20 cellular contexts compared by ENCODE assay signal in genomic region chr7:98993024-98993897, GRCh38.
A peak's percentile ranks its signal among the peaks of the same experiment; 100 is the strongest.
DNase-seq lines count a peak whose midpoint lies in the region; ATAC-seq, FAIRE-seq and TF ChIP-seq lines count a peak whose summit lies in the region.
"Had no signal": no experiment of that assay in that cellular context is flagged by ENCODE, and none has a peak within 500 bp of the region (broad histone marks: within the 10 kb centered on the region; RNA-seq: fewer than 3 reads in every experiment).

No MANE protein-coding gene starts in this region.

- H3K79me1 ChIP-seq in H9 (ENCODE audit: insufficient read depth, low read depth, low read length, poor library complexity, severe bottlenecking) = no peaks in the 10 kb centered on the region

- H4K5ac ChIP-seq in H9 (ENCODE audit: insufficient read length, low read depth, low read length) = no peak overlapping the region

- H3K27me3 ChIP-seq in H9 (ENCODE audit: insufficient read depth, low read length) = no peaks in the 10 kb centered on the region
- no peaks in the 10 kb centered on the region for H3K27me3 ChIP-seq in WERI-Rb-1 (ENCODE audit: insufficient read depth, low read depth, severe bottlenecking)
- H3K27me3 ChIP-seq in keratinocyte (ENCODE audit: control insufficient read depth, extremely low read depth, insufficient read depth, low read length) = no peaks in the 10 kb centered on the region
- H3K27me3 ChIP-seq in hepatocyte = no peaks in the 10 kb centered on the region
- no peaks in the 10 kb centered on the region for H3K27me3 ChIP-seq in vagina
- H3K27me3 ChIP-seq: MG63, testis had no signal

- FAIRE-seq in keratinocyte (lab: Jason Lieb, UNC) = no peak

- no peaks in the 10 kb centered on the region for H3K79me2 ChIP-seq in H9 (ENCODE audit: insufficient read depth, low read length)
- H3K79me2 ChIP-seq in keratinocyte (ENCODE audit: control insufficient read depth, insufficient read depth, low read length) = no peaks in the 10 kb centered on the region
- H3K79me2 ChIP-seq in hepatocyte = no peaks in the 10 kb centered on the region

- no peak overlapping the region for H3T11ph ChIP-seq in H9 (ENCODE audit: low read length)

- ATAC-seq in HG03095 (IDR thresholded peaks at IDR 0.05; ENCODE audit: unreplicated experiment) = no peak
- no peak for ATAC-seq in HG02938 (IDR thresholded peaks at IDR 0.05; ENCODE audit: unreplicated experiment)

- no peak for TF ChIP-seq POLR2A in vagina (IDR thresholded peaks at IDR 0.05)

- no peaks in the 10 kb centered on the region for H3K4me1 Mint-ChIP-seq in H9

- H2BK15ac ChIP-seq in H9 (ENCODE audit: low read depth, low read length) = no peak overlapping the region

- WGBS in H9 (ENCODE audit: extremely low coverage, insufficient read length, low lambda C conversion rate) = no CpG with 5 or more reads among the region's 32 CpGs
- 96% methylated on average over 32 of the region's 32 CpGs for WGBS in hepatocyte (ENCODE audit: low lambda C conversion rate, missing lambda C conversion rate)

- H4K91ac ChIP-seq in H9 (ENCODE audit: insufficient read length, low read depth, low read length) = no peak overlapping the region

- H3K9me1 ChIP-seq in keratinocyte (ENCODE audit: control insufficient read depth, extremely low read depth, insufficient read depth, low read length) = no peaks in the 10 kb centered on the region

- peak; percentile 57 for TF ChIP-seq CTCF in H9 (conservative IDR thresholded peaks at IDR 0.05)
- peak; percentile 37 for TF ChIP-seq CTCF in WERI-Rb-1 (IDR thresholded peaks at IDR 0.05; ENCODE audit: low read depth, low read length)
- peak in 2 of 3 experiments; percentile 6 to 14 for TF ChIP-seq CTCF in keratinocyte (optimal IDR thresholded peaks at IDR 0.05 in 1 of 3, IDR thresholded peaks at IDR 0.05 in 1 of 3, conservative IDR thresholded peaks at IDR 0.05 in 1 of 3; ENCODE audit: extremely low read depth in 1 of 3, insufficient read depth in 2 of 3, low read length in 3 of 3)
- TF ChIP-seq CTCF in hepatocyte (IDR thresholded peaks at IDR 0.05; ENCODE audit: poor library complexity) = no peak
- no peak for TF ChIP-seq CTCF in vagina (IDR thresholded peaks at IDR 0.05)

- no peaks in the 10 kb centered on the region for H3K4me1 ChIP-seq in H9 (ENCODE audit: insufficient read depth, low read length)
- H3K4me1 ChIP-seq in keratinocyte (ENCODE audit: control insufficient read depth, extremely low read depth, insufficient read depth, low read length) = no peaks in the 10 kb centered on the region
- H3K4me1 ChIP-seq in hepatocyte (ENCODE audit: insufficient read depth) = no peaks in the 10 kb centered on the region
- no peaks in the 10 kb centered on the region for H3K4me1 ChIP-seq in vagina
- H3K4me1 ChIP-seq: testis had no signal

- H3K9ac ChIP-seq in H9 (ENCODE audit: extremely low read depth, insufficient read length, low read length) = no peak overlapping the region
- H3K9ac ChIP-seq in keratinocyte (ENCODE audit: control insufficient read depth, extremely low read depth, insufficient read depth, low read length) = no peak overlapping the region

- intact Hi-C loops in vagina (cut with DNase I) = no loop called here

- H3K4ac ChIP-seq in H9 (ENCODE audit: low read depth, low read length) = no peak overlapping the region

- H2AFZ ChIP-seq in H9 (ENCODE audit: low read length) (no peak overlapping the region), keratinocyte (ENCODE audit: control insufficient read depth, low read length) (no peak overlapping the region), hepatocyte (no peak overlapping the region)

- no peak overlapping the region for H4K8ac ChIP-seq in H9 (replicated peaks; ENCODE audit: insufficient read length, low read depth, low read length)

- H3K27ac Mint-ChIP-seq in H9 = no peak overlapping the region
- H3K27ac Mint-ChIP-seq: B cell; dendritic cell treated with granulocyte-macrophage colony-stimulating factor and Interleukin-4, amounts not matched to agents 40 ng/mL and 50 ng/mL, for 4 days; T-helper 1 cell treated with Interleukin-12 subunit alpha and Interleukin-12 subunit beta and Interleukin-4 antibody, amounts not matched to agents 30 μg/mL and 1 μg/mL, for 36 hours had no signal

- H3K9me3 ChIP-seq in H9 (ENCODE audit: control insufficient read depth, low read depth, low read length) = no peaks in the 10 kb centered on the region
- no peaks in the 10 kb centered on the region for H3K9me3 ChIP-seq in WERI-Rb-1 (ENCODE audit: severe bottlenecking)
- H3K9me3 ChIP-seq in keratinocyte (ENCODE audit: control insufficient read depth, low read depth, low read length) = no peaks in the 10 kb centered on the region
- no peaks in the 10 kb centered on the region for H3K9me3 ChIP-seq in hepatocyte (ENCODE audit: low read depth)
- no peaks in the 10 kb centered on the region for H3K9me3 ChIP-seq in vagina
- H3K9me3 ChIP-seq: MG63, testis had no signal

- no peak overlapping the region for H2BK20ac ChIP-seq in H9 (ENCODE audit: low read depth, low read length, poor library complexity, severe bottlenecking)

- no peaks in the 10 kb centered on the region for H3K23me2 ChIP-seq in H9 (ENCODE audit: insufficient read length, low read depth, low read length, poor library complexity, severe bottlenecking)

- no peak overlapping the region for H3K23ac ChIP-seq in H9 (ENCODE audit: insufficient read length, low read depth, low read length)

- H3K27me3 Mint-ChIP-seq in H9 (ENCODE audit: low read depth) = no peaks in the 10 kb centered on the region; the same call in 1 of the 2 replicates
- H3K27me3 Mint-ChIP-seq: B cell; dendritic cell treated with granulocyte-macrophage colony-stimulating factor and Interleukin-4, amounts not matched to agents 40 ng/mL and 50 ng/mL, for 4 days had no signal

- H2AK5ac ChIP-seq in H9 (ENCODE audit: insufficient read length, low read length) = no peak overlapping the region

- no peaks in the 10 kb centered on the region for H3K9me3 Mint-ChIP-seq in H9
- H3K9me3 Mint-ChIP-seq: dendritic cell treated with granulocyte-macrophage colony-stimulating factor and Interleukin-4, amounts not matched to agents 40 ng/mL and 50 ng/mL, for 4 days; T-helper 1 cell treated with Interleukin-12 subunit alpha and Interleukin-12 subunit beta and Interleukin-4 antibody, amounts not matched to agents 30 μg/mL and 1 μg/mL, for 36 hours had no signal

- H2BK120ac ChIP-seq in H9 (ENCODE audit: low read depth, low read length, poor library complexity, severe bottlenecking) = no peak overlapping the region

- no peak overlapping the region for H3K14ac ChIP-seq in H9 (ENCODE audit: insufficient read depth, low read length)

- DNase-seq in Ammon's horn (ENCODE audit: low spot score) (peak; percentile 62), H9 (no peak), WERI-Rb-1 (no peak), keratinocyte (ENCODE audit: low read depth, low spot score) (no peak), hepatocyte (ENCODE audit: low spot score) (no peak), vagina (ENCODE audit: extremely low spot score in 2 of 2) (no peak)
- DNase-seq: activated gamma-delta T cell treated with Interleukin-2 at 50 U/mL for 16 hours, aorta, DMS153, GOT3, MG63, NCI-H187, SHP77 had no signal

- H3K9me2 ChIP-seq in hepatocyte (replicated peaks; ENCODE audit: insufficient read depth) = no peaks in the 10 kb centered on the region

- no peaks in the 10 kb centered on the region for H4K20me1 ChIP-seq in H9 (ENCODE audit: control insufficient read depth, insufficient read depth, insufficient read length)
- no peaks in the 10 kb centered on the region for H4K20me1 ChIP-seq in keratinocyte (ENCODE audit: control insufficient read depth, extremely low read depth, insufficient read depth, low read length)
- no peaks in the 10 kb centered on the region for H4K20me1 ChIP-seq in hepatocyte (ENCODE audit: insufficient read depth, poor library complexity, severe bottlenecking)

- no peak overlapping the region for H3K4me3 Mint-ChIP-seq in H9
- H3K4me3 Mint-ChIP-seq: B cell; dendritic cell treated with granulocyte-macrophage colony-stimulating factor and Interleukin-4, amounts not matched to agents 40 ng/mL and 50 ng/mL, for 4 days; T-helper 1 cell treated with Interleukin-12 subunit alpha and Interleukin-12 subunit beta and Interleukin-4 antibody, amounts not matched to agents 30 μg/mL and 1 μg/mL, for 36 hours had no signal

- H3K4me2 ChIP-seq in H9 (ENCODE audit: insufficient read depth, insufficient read length, low read length) (no peak overlapping the region), keratinocyte (ENCODE audit: control insufficient read depth, extremely low read depth, insufficient read depth, low read depth, low read length) (no peak overlapping the region), hepatocyte (no peak overlapping the region)

- peaks cover 36 to 83% (median 71%) of the 10 kb centered on the region in 3 experiments for H3K36me3 Mint-ChIP-seq in H9 (ENCODE audit: insufficient read depth in 1 of 3, low read depth in 3 of 3)

- dilution Hi-C loops in keratinocyte (cut with MboI; ENCODE audit: extremely low pct_ligation_motif_present, low sequenced_read_pairs) = no loop called here

- H2BK5ac ChIP-seq in H9 (ENCODE audit: insufficient read length, low read length) = no peak overlapping the region

- H3K4me3 ChIP-seq in WERI-Rb-1 (ENCODE audit: low read depth, low read length) (no peak overlapping the region), keratinocyte (ENCODE audit: control insufficient read depth in 2 of 3, extremely low read depth in 1 of 3, insufficient read depth in 2 of 3, low read depth in 1 of 3, low read length in 3 of 3) (no peak overlapping the region), hepatocyte (no peak overlapping the region), vagina (no peak overlapping the region)
- H3K4me3 ChIP-seq: MG63, skin epidermis, testis had no signal

- H2BK12ac ChIP-seq in H9 (ENCODE audit: insufficient read length, low read depth, low read length) = no peak overlapping the region

- H3K56ac ChIP-seq in H9 (ENCODE audit: insufficient read length, low read depth, low read length) = no peak overlapping the region

- H3K36me3 ChIP-seq in WERI-Rb-1 = peaks cover 88% of the 10 kb centered on the region
- peaks cover 27 to 36% of the 10 kb centered on the region in 2 experiments for H3K36me3 ChIP-seq in keratinocyte (ENCODE audit: control insufficient read depth in 2 of 2, extremely low read depth in 1 of 2, insufficient read depth in 2 of 2, low read length in 2 of 2)
- H3K36me3 ChIP-seq in hepatocyte (replicated peaks; ENCODE audit: insufficient read depth, low read depth) = peaks cover 2% of the 10 kb centered on the region
- H3K36me3 ChIP-seq in vagina = peaks cover 0 to 84% of the 10 kb centered on the region in 2 donors

- H3K27ac ChIP-seq in H9 (ENCODE audit: insufficient read length, low read depth, low read length) (no peak overlapping the region), WERI-Rb-1 (no peak overlapping the region), keratinocyte (ENCODE audit: control insufficient read depth, insufficient read depth, low read length) (no peak overlapping the region), hepatocyte (no peak overlapping the region), vagina (no peak overlapping the region)
- H3K27ac ChIP-seq: skin epidermis, testis had no signal

- no peak overlapping the region for H3K18ac ChIP-seq in H9 (ENCODE audit: insufficient read length, low read depth, low read length)

Comparison
In these comparisons a context has a peak if more than half of its experiments do, and no peak if none do; other contexts are left out.
1. CTCF ChIP-seq: peak in H9 (single experiment), WERI-Rb-1 (single experiment) and keratinocyte (2 of 3); none in hepatocyte (single experiment) and vagina (0 of 3).